In the genomic region with DNA sequence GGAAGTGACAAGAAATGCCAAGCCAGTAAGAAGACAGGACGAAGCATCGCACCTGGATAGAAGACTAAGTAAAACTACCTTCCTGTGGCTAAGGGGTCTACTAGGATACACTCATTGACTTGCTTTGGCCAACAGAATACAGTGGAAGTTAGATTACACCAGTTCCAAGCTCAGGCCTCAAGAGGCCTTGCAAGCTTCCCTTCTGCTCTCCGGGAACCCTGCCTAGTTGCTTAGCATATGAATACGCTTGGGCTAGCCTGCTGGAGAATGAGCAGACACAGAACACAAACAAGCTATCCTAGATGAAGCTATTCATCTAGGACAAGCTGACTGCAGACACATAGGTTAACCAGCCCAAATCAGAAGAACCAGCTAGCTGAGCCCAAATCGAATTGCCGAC, we compare ENCODE assay signal across 33 cellular contexts.
DNase-seq lines count a peak whose midpoint lies in the region; ATAC-seq, FAIRE-seq and TF ChIP-seq lines count a peak whose summit lies in the region.
"Had no signal": no experiment of that assay in that cellular context is flagged by ENCODE, and none has a peak within 500 bp of the region (broad histone marks: within the 10 kb centered on the region; RNA-seq: fewer than 3 reads in every experiment).

No MANE protein-coding gene starts in this region.

- H3K4me3 Mint-ChIP-seq in endodermal cell: no peak overlapping the region
- H3K4me3 Mint-ChIP-seq: activated CD4-positive, alpha-beta T cell treated with anti-CD3 and anti-CD28 coated beads for 36 hours; activated CD8-positive, alpha-beta T cell treated with anti-CD3 and anti-CD28 coated beads for 36 hours; activated T-helper 1 cell treated with anti-CD3 and anti-CD28 coated beads, Interleukin-12 subunit alpha, Interleukin-12 subunit beta, Interleukin-2, Interleukin-4 antibody, amounts not matched to agents 30 ng/mL and 10 ng/mL and 1 ng/mL, durations not matched to agents 14 hours and 24 hours and 36 hours; central memory CD8-positive, alpha-beta T cell; mesothelial cell of epicardium; naive B cell; stimulated activated memory B cell treated with anti-CD40 and anti-IgM and Interleukin-4, amounts not matched to agents 10 μg/mL and 1 μg/mL and 100 μg/mL, for 72 hours; type B pancreatic cell had no signal

- no peaks in the 10 kb centered on the region for H3K79me2 ChIP-seq in mesendoderm (ENCODE audit: control insufficient read depth, insufficient read depth, low read length)
- no peaks in the 10 kb centered on the region for H3K79me2 ChIP-seq in PC-9 (ENCODE audit: low read depth)

- no peaks in the 10 kb centered on the region for H4K20me1 ChIP-seq in PC-9 (ENCODE audit: insufficient read depth)

- no TSS peak for BruUV-seq in PC-9 (replicated peaks; lab: Mats Ljungman, UMichigan)

- no peaks in the 10 kb centered on the region for H3K27me3 ChIP-seq in endodermal cell (ENCODE audit: control insufficient read depth, insufficient read depth, low read length, poor library complexity, severe bottlenecking)
- no peaks in the 10 kb centered on the region for H3K27me3 ChIP-seq in mesendoderm (ENCODE audit: insufficient read depth, low read length, poor library complexity)
- peaks cover 64% of the 10 kb centered on the region for H3K27me3 ChIP-seq in PC-9 (ENCODE audit: insufficient read depth, low read depth)

- H3K4me3 ChIP-seq in endodermal cell (ENCODE audit: low read length) (no peak overlapping the region), mesendoderm (ENCODE audit: low read length) (no peak overlapping the region), PC-9 (no peak overlapping the region)
- H3K4me3 ChIP-seq: left ventricle myocardium inferior, SJCRH30 had no signal

- no peaks in the 10 kb centered on the region for H3K9me2 ChIP-seq in PC-9 (ENCODE audit: insufficient read depth)

- no peak overlapping the region for H4K5ac ChIP-seq in mesendoderm (ENCODE audit: low read length)

- ATAC-seq in HG03469 (IDR thresholded peaks at IDR 0.05; ENCODE audit: unreplicated experiment) (no peak), GM18505 (IDR thresholded peaks at IDR 0.05; ENCODE audit: unreplicated experiment) (no peak)
- ATAC-seq: activated CD4-positive, alpha-beta T cell treated with anti-CD3 and anti-CD28 coated beads for 36 hours; activated CD8-positive, alpha-beta T cell treated with anti-CD3 and anti-CD28 coated beads for 36 hours; stimulated activated memory B cell treated with anti-CD40 and anti-IgM and Interleukin-4, amounts not matched to agents 10 μg/mL and 1 μg/mL and 100 μg/mL, for 72 hours had no signal

- H3K9me3 Mint-ChIP-seq in endodermal cell: no peaks in the 10 kb centered on the region
- H3K9me3 Mint-ChIP-seq: activated CD8-positive, alpha-beta T cell treated with anti-CD3 and anti-CD28 coated beads for 36 hours; activated T-helper 1 cell treated with anti-CD3 and anti-CD28 coated beads, Interleukin-12 subunit alpha, Interleukin-12 subunit beta, Interleukin-2, Interleukin-4 antibody, amounts not matched to agents 30 ng/mL and 10 ng/mL and 1 ng/mL, durations not matched to agents 14 hours and 24 hours and 36 hours; central memory CD8-positive, alpha-beta T cell; mesothelial cell of epicardium had no signal

- H3K27ac Mint-ChIP-seq in endodermal cell: no peak overlapping the region
- H3K27ac Mint-ChIP-seq: activated CD4-positive, alpha-beta T cell treated with anti-CD3 and anti-CD28 coated beads for 36 hours; activated CD8-positive, alpha-beta T cell treated with anti-CD3 and anti-CD28 coated beads for 36 hours; activated T-helper 1 cell treated with anti-CD3 and anti-CD28 coated beads, Interleukin-12 subunit alpha, Interleukin-12 subunit beta, Interleukin-2, Interleukin-4 antibody, amounts not matched to agents 30 ng/mL and 10 ng/mL and 1 ng/mL, durations not matched to agents 14 hours and 24 hours and 36 hours; mesothelial cell of epicardium; naive B cell; stimulated activated memory B cell treated with anti-CD40 and anti-IgM and Interleukin-4, amounts not matched to agents 10 μg/mL and 1 μg/mL and 100 μg/mL, for 72 hours; type B pancreatic cell had no signal

- H3F3A ChIP-seq in PC-9 (ENCODE audit: insufficient read depth, low read depth): no peaks in the 10 kb centered on the region

- H3K36me3 Mint-ChIP-seq in endodermal cell (ENCODE audit: low read depth): no peaks in the 10 kb centered on the region
- H3K36me3 Mint-ChIP-seq: mesothelial cell of epicardium, type B pancreatic cell had no signal

- WGBS in endodermal cell (ENCODE audit: insufficient coverage in 1 of 2, insufficient read length in 1 of 2), 2 experiments: 75 to 76% methylated on average over 6 of the region's 6 CpGs
- WGBS in mesendoderm (ENCODE audit: extremely low coverage, insufficient coverage, low lambda C conversion rate): no CpG with 5 or more reads among the region's 6 CpGs

- no peak for TF ChIP-seq CTCF in endodermal cell (conservative IDR thresholded peaks at IDR 0.05)
- TF ChIP-seq CTCF in PC-9 (conservative IDR thresholded peaks at IDR 0.05): no peak

- no peak overlapping the region for H3K27ac ChIP-seq in endodermal cell (ENCODE audit: low read depth, low read length)
- no peak overlapping the region for H3K27ac ChIP-seq in mesendoderm (ENCODE audit: low read depth, low read length)
- H3K27ac ChIP-seq in PC-9: no peak overlapping the region
- H3K27ac ChIP-seq: C4-2B, SJCRH30 had no signal

- H2AFZ ChIP-seq in PC-9: no peak overlapping the region

- H3K9ac ChIP-seq in endodermal cell (ENCODE audit: extremely low read depth, low read length, poor library complexity, severe bottlenecking) (no peak overlapping the region), mesendoderm (ENCODE audit: low read length) (no peak overlapping the region)

- POLR2A ChIA-PET in PC-9 (lab: Charles Lee; ENCODE audit: unreplicated experiment): no interaction called here

- H2BK5ac ChIP-seq in mesendoderm (ENCODE audit: low read length): no peak overlapping the region

- H3K79me1 ChIP-seq in mesendoderm (ENCODE audit: low read length): no peaks in the 10 kb centered on the region

- H3K4me1 ChIP-seq in endodermal cell (ENCODE audit: control insufficient read depth, insufficient read depth, low read length): no peaks in the 10 kb centered on the region
- peaks cover 2% of the 10 kb centered on the region for H3K4me1 ChIP-seq in mesendoderm (ENCODE audit: control insufficient read depth, low read depth, low read length)
- no peaks in the 10 kb centered on the region for H3K4me1 ChIP-seq in PC-9 (replicated peaks; ENCODE audit: insufficient read depth)

- no peak overlapping the region for H3K4ac ChIP-seq in mesendoderm (ENCODE audit: low read depth, low read length)

- no peak overlapping the region for H2BK120ac ChIP-seq in mesendoderm (ENCODE audit: low read depth, low read length)

- DNase-seq in Ammon's horn (ENCODE audit: low spot score) (peak; percentile 66), HTR-8/SVneo (ENCODE audit: insufficient read length, low spot score) (no peak), endodermal cell (peak; percentile 80), mesendoderm (peak; percentile 43), PC-9 (no peak)
- DNase-seq in stimulated activated CD4-positive, alpha-beta T cell treated with anti-CD3 and anti-CD28 coated beads, Interleukin-4, amount 100 ng/mL, for 1 hour: no peak
- DNase-seq: 8988T; activated CD4-positive, alpha-beta T cell treated with anti-CD3 and anti-CD28 coated beads for 36 hours; activated CD8-positive, alpha-beta memory T cell treated with anti-CD3 and anti-CD28 coated beads, Interleukin-2, amount 50 U/mL, for 48 hours; activated CD8-positive, alpha-beta T cell treated with anti-CD3 and anti-CD28 coated beads for 36 hours; activated naive CD4-positive, alpha-beta T cell treated with Interleukin-2 at 50 U/mL for 16 hours; COR-L47; DMS79; foreskin melanocyte; GF-D8; islet precursor cell; left ventricle myocardium inferior; naive B cell; NCI-H1436 treated with DMSO at 0.1 percent for 48 hours; NCI-H2107; NCI-H82; SJCRH30; stimulated activated CD4-positive, alpha-beta T cell treated with anti-CD3 and anti-CD28 coated beads, Interleukin-15, amount 100 ng/mL, for 24 hours; SW 1271 had no signal

- H3K56ac ChIP-seq in mesendoderm (ENCODE audit: low read length): no peak overlapping the region

- CTCF ChIA-PET in PC-9 (lab: Charles Lee): interaction anchor here (0.6 kb wide), 2 partner anchors 25 to 1041 kb away, joined by 4 to 7 read pairs; no protein-coding TSS in a partner anchor

- no peak overlapping the region for H2BK15ac ChIP-seq in mesendoderm (replicated peaks; ENCODE audit: low read depth)

- peaks cover 7% of the 10 kb centered on the region for H3K4me1 Mint-ChIP-seq in endodermal cell

- H3K18ac ChIP-seq in mesendoderm (ENCODE audit: low read length): no peak overlapping the region

- intact Hi-C loops in PC-9 (cut with micrococcal nuclease; ENCODE audit: unreplicated experiment): no loop called here

- no peak for TF ChIP-seq POLR2A in GM18505 (IDR thresholded peaks at IDR 0.05; ENCODE audit: borderline replicate concordance, extremely low read depth, insufficient read depth, insufficient read length)

- H3K9me3 ChIP-seq in endodermal cell (ENCODE audit: control insufficient read depth, low read length) (no peaks in the 10 kb centered on the region), PC-9 (ENCODE audit: insufficient read depth, low read depth) (no peaks in the 10 kb centered on the region)
- H3K9me3 ChIP-seq: left ventricle myocardium inferior, SJCRH30 had no signal

- no peak overlapping the region for H3K23ac ChIP-seq in mesendoderm (ENCODE audit: low read length)

- H3K36me3 ChIP-seq in endodermal cell (ENCODE audit: control insufficient read depth, insufficient read depth, low read length): no peaks in the 10 kb centered on the region
- no peaks in the 10 kb centered on the region for H3K36me3 ChIP-seq in mesendoderm (ENCODE audit: control insufficient read depth, insufficient read depth, low read length)
- H3K36me3 ChIP-seq in PC-9 (ENCODE audit: low read depth): no peaks in the 10 kb centered on the region
- H3K36me3 ChIP-seq: left ventricle myocardium inferior, SJCRH30 had no signal

- FAIRE-seq in HTR-8/SVneo (lab: Jason Lieb, UNC): peak; percentile 64
- FAIRE-seq: H54 had no signal

- no peak overlapping the region for H4K8ac ChIP-seq in mesendoderm (ENCODE audit: low read depth, low read length)

- H2AK5ac ChIP-seq in mesendoderm (ENCODE audit: low read length): no peak overlapping the region

- peaks cover 13% of the 10 kb centered on the region for H3K27me3 Mint-ChIP-seq in endodermal cell (ENCODE audit: insufficient read depth)
- H3K27me3 Mint-ChIP-seq: activated CD4-positive, alpha-beta T cell treated with anti-CD3 and anti-CD28 coated beads for 36 hours; naive B cell; stimulated activated memory B cell treated with anti-CD40 and anti-IgM and Interleukin-4, amounts not matched to agents 10 μg/mL and 1 μg/mL and 100 μg/mL, for 72 hours; type B pancreatic cell had no signal

- no peak overlapping the region for H3K4me2 ChIP-seq in mesendoderm (ENCODE audit: low read length)
- H3K4me2 ChIP-seq in PC-9: no peak overlapping the region

Comparison
In these comparisons a context has a peak if more than half of its experiments do, and no peak if none do; other contexts are left out.
1. DNase-seq: peak in Ammon's horn (single experiment), endodermal cell (single experiment) and mesendoderm (single experiment); none in HTR-8/SVneo (single experiment), stimulated activated CD4-positive, alpha-beta T cell treated with anti-CD3 and anti-CD28 coated beads, Interleukin-4, amount 100 ng/mL, for 1 hour (single experiment) and PC-9 (0 of 2).